In the genomic region with DNA sequence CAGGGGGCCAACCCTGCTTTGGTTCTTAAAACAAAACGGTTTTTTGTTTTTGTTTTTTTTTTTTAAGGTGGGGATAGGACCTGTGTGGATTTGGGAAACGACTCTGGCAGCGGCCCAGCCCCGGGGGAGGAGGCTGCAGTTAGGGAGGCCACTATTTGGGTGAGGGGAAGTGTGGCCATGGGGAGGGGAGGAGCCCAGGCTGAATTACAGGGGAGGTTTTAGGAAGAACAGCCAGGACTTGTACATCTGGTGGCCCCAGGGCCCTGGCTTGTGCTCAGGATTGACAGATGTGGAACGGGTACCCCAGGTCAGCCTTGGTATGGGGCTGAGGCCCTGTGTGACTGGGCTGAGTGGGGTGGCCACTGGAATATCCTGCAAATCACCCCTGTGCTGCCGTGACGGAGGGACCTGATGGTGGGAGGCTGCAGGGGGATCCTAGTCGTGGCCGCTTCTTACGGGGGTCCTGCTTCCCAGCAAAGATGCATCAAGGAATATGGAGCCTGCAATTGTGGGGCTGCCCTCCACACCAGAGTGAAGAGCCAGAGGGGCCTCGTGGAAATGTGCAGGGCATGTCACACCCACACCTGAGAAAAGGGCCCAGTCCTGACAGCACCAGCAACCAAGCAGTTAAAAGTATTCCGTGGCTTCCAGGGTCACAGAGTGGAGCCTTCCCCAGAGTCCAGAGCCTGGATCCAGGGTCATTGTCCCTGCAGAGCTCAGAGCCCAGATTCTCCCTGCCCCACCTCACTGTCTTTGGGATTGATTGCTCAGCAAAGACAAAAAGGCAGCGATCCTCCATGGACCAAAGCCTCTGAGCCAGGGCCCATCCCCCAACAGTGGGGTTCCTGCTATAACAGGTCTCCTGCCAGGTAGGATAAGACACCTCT, we compare ENCODE assay signal across 23 cellular contexts. TPM values are rescaled to one million over a fixed set of nuclear protein-coding genes. Genes with fewer than 3 reads are reported as not detected.
A peak's percentile ranks its signal among the peaks of the same experiment; 100 is the strongest.
DNase-seq lines count a peak whose midpoint lies in the region; ATAC-seq, FAIRE-seq and TF ChIP-seq lines count a peak whose summit lies in the region.
"Had no signal": no experiment of that assay in that cellular context is flagged by ENCODE, and none has a peak within 500 bp of the region (broad histone marks: within the 10 kb centered on the region; RNA-seq: fewer than 3 reads in every experiment).

No MANE protein-coding gene starts in this region.

- DNase-seq in SKM-1 treated with dmso at 0.1 percent for 144 hours (lab: John Stamatoyannopoulos, UW; ENCODE audit: unreplicated experiment) (peak; percentile 12), SKM-1 (lab: John Stamatoyannopoulos, UW; ENCODE audit: unreplicated experiment) (no peak), ascending aorta (ENCODE audit: low spot score in 2 of 2) (peak; percentile 6 to 62), kidney (peak; percentile 62), gastrocnemius medialis (peak in 1 of 2 donors; percentile 14), H54 (ENCODE audit: insufficient read length, low spot score) (no peak)
- DNase-seq: activated CD4-positive, alpha-beta memory T cell treated with anti-CD3 and anti-CD28 coated beads, Interleukin-2, amount 10 ng/mL, durations not matched to agents 7 days and 5 days; cortex of kidney; DMS79; NCI-H1105; NK-92 treated with Interleukin-12 subunit alpha and Interleukin-12 subunit beta, amount 100 ng/mL, for 24 hours; SHP77 treated with DMSO at 0.1 percent for 48 hours; stimulated activated naive CD8-positive, alpha-beta T cell treated with anti-CD3 and anti-CD28 coated beads, Interleukin-15, amount 100 ng/mL, for 72 hours had no signal

- H3K27me3 ChIP-seq in ascending aorta (no peaks in the 10 kb centered on the region), gastrocnemius medialis (no peaks in the 10 kb centered on the region)
- H3K27me3 ChIP-seq: hepatocyte had no signal

- TF ChIP-seq CTCF in ascending aorta (IDR thresholded peaks at IDR 0.05) (no peak), kidney (IDR thresholded peaks at IDR 0.05; ENCODE audit: borderline replicate concordance, extremely low read depth, insufficient read depth) (no peak), gastrocnemius medialis (IDR thresholded peaks at IDR 0.05 in 4 of 5, conservative IDR thresholded peaks at IDR 0.05 in 1 of 5) (no peak)

- TF ChIP-seq POLR2A in gastrocnemius medialis (IDR thresholded peaks at IDR 0.05) (no peak), H54 (IDR thresholded peaks at IDR 0.05; ENCODE audit: low read depth, low read length) (no peak)

- FAIRE-seq in kidney (lab: Jason Lieb, UNC), result no peak
- no peak for FAIRE-seq in H54 (lab: Jason Lieb, UNC)
- FAIRE-seq: TTC549 had no signal

- in situ Hi-C loops in gastrocnemius medialis (cut with MboI; ENCODE audit: low sequenced_read_pairs in 4 of 4), result no loop called here

- H3K4me1 ChIP-seq in ascending aorta, result peaks cover 6 to 11% of the 10 kb centered on the region in 2 donors
- H3K4me1 ChIP-seq in kidney (ENCODE audit: control insufficient read depth in 1 of 2, insufficient read depth in 1 of 2, low read depth in 1 of 2, low read length in 2 of 2), result peaks cover 4 to 14% of the 10 kb centered on the region in 2 donors
- peaks cover 30 to 39% of the 10 kb centered on the region in 2 donors for H3K4me1 ChIP-seq in gastrocnemius medialis

- H3K9me3 ChIP-seq in ascending aorta (no peaks in the 10 kb centered on the region), kidney (ENCODE audit: control insufficient read depth in 1 of 2, low read length in 2 of 2) (no peaks in the 10 kb centered on the region), gastrocnemius medialis (no peaks in the 10 kb centered on the region)

- H3K9ac ChIP-seq in kidney (ENCODE audit: low read length in 2 of 2), result no peak overlapping the region

- H3K27ac ChIP-seq in ascending aorta, result no peak overlapping the region
- no peak overlapping the region for H3K27ac ChIP-seq in kidney (ENCODE audit: low read depth in 2 of 2, low read length in 2 of 2)
- H3K27ac ChIP-seq in gastrocnemius medialis, result peak overlapping the region; percentile 85 to 99 (median 94)
- H3K27ac ChIP-seq: C4-2B, hepatocyte had no signal

- ATAC-seq in gastrocnemius medialis, result no peak
- no peak for ATAC-seq in HG03139 (IDR thresholded peaks at IDR 0.05; ENCODE audit: unreplicated experiment)
- no peak for ATAC-seq in HG03378 (IDR thresholded peaks at IDR 0.05; ENCODE audit: unreplicated experiment)
- ATAC-seq: activated T-helper 17 cell treated with anti-CD3 and anti-CD28 coated beads, Interleukin-2, amount 50 U/mL, for 72 hours; esophagus mucosa; stimulated activated naive CD8-positive, alpha-beta T cell treated with anti-CD3 and anti-CD28 coated beads, Interleukin-15, amount 100 ng/mL, for 72 hours had no signal

- intact Hi-C loops in ascending aorta (cut with DNase I), result no loop called here
- intact Hi-C loops in kidney (cut with DNase I), result no loop called here
- intact Hi-C loops in gastrocnemius medialis (cut with DNase I; ENCODE audit: low total_unique reads), result loop anchor here (10.0 kb wide), 1 partner anchor 707 kb away; no protein-coding TSS in a partner anchor

- H3K36me3 ChIP-seq in ascending aorta, result no peaks in the 10 kb centered on the region
- H3K36me3 ChIP-seq in kidney (ENCODE audit: control insufficient read depth in 1 of 2, insufficient read depth in 2 of 2, low read length in 2 of 2), result no peaks in the 10 kb centered on the region
- no peaks in the 10 kb centered on the region for H3K36me3 ChIP-seq in gastrocnemius medialis

- no peak overlapping the region for H3K4me3 ChIP-seq in ascending aorta
- no peak overlapping the region for H3K4me3 ChIP-seq in kidney (ENCODE audit: low read length in 2 of 2)
- no peak overlapping the region for H3K4me3 ChIP-seq in gastrocnemius medialis
- H3K4me3 ChIP-seq: hepatocyte, smooth muscle cell had no signal

RNA-seq across cellular contexts. Expression of a gene that starts 55.2 kb away (rescaled TPM):
- total RNA-seq in ascending aorta (not detected), kidney (1.6 TPM), gastrocnemius medialis (not detected)
- 2.4 TPM for polyA plus RNA-seq in kidney (ENCODE audit: insufficient read depth, low read depth, low replicate concordance)
- total RNA-seq: activated CD4-positive, alpha-beta memory T cell treated with anti-CD3 and anti-CD28 coated beads, Interleukin-2, amount 10 ng/mL, durations not matched to agents 7 days and 5 days; activated T-helper 17 cell treated with anti-CD3 and anti-CD28 coated beads, Interleukin-2, amount 50 U/mL, for 72 hours; aorta had no signal
- polyA plus RNA-seq: aorta, IgD-negative memory B cell had no signal

Comparison
In these comparisons a context has a peak if more than half of its experiments do, and no peak if none do; other contexts are left out.
1. DNase-seq: peak in SKM-1 treated with dmso at 0.1 percent for 144 hours (single experiment), ascending aorta (2 of 2) and kidney (single experiment); none in SKM-1 (single experiment) and H54 (single experiment).
2. H3K27ac ChIP-seq: peak in gastrocnemius medialis (4 of 4); none in ascending aorta (0 of 2) and kidney (0 of 2).